15 cellular contexts compared by ENCODE assay signal in the genomic region with DNA sequence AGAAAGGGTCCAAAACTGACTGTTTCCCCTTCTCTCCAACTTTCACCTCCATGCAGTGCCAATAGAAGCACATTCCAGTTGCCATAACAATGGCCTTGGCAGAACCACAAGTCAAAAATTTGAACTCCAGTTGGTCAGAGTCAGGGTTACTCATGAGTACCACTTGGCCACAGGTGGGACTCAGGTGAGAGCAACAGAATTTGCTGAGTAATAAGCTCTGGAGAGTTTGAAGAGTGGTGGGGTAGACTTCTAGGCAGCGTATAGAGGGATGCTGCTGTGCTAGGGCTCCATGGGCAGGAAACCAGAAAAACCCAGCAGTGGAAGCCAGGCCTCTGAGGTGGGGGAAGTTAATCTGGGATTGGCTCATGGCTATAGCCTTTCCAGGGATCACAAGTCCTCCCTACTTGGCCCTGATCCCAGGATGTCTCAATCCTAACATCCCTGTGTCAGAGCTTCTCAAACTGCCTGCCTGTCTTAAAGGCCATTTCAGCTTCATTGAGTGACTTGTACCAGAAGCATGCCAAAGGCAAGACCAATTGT. TPM values are rescaled to one million over a fixed set of nuclear protein-coding genes. Genes with fewer than 3 reads are reported as not detected.
DNase-seq lines count a peak whose midpoint lies in the region; ATAC-seq, FAIRE-seq and TF ChIP-seq lines count a peak whose summit lies in the region.
"Had no signal": no experiment of that assay in that cellular context is flagged by ENCODE, and none has a peak within 500 bp of the region (broad histone marks: within the 10 kb centered on the region; RNA-seq: fewer than 3 reads in every experiment).

No MANE protein-coding gene starts in this region.

- H2AFZ ChIP-seq in PC-3 (ENCODE audit: low read length) = no peak overlapping the region

- H3K27me3 ChIP-seq in PC-3 (ENCODE audit: low read length) (no peaks in the 10 kb centered on the region), pancreas (no peaks in the 10 kb centered on the region)

- no peaks in the 10 kb centered on the region for H3K9me2 ChIP-seq in PC-3 (replicated peaks; ENCODE audit: low read length)

- no peak for ATAC-seq in PC-3
- ATAC-seq in pancreas = peak in 3 of 4 donors; percentile 36 to 73 (median 39)
- ATAC-seq in HG02840 (IDR thresholded peaks at IDR 0.05; ENCODE audit: low FRiP score, unreplicated experiment) = no peak
- ATAC-seq: activated CD8-positive, alpha-beta memory T cell treated with anti-CD3 and anti-CD28 coated beads, Interleukin-2, amount 10 ng/mL, durations not matched to agents 7 days and 5 days; T-cell had no signal

- H3K4me2 ChIP-seq in PC-3 (ENCODE audit: low read length) = no peak overlapping the region

- no peaks in the 10 kb centered on the region for H3K79me2 ChIP-seq in PC-3 (ENCODE audit: low read length)

- FAIRE-seq in pancreas (lab: Jason Lieb, UNC) = no peak

- DNase-seq in DMS79 (lab: John Stamatoyannopoulos, UW) (peak; percentile 79), PC-3 (peak; percentile 65), fibroblast of villous mesenchyme (ENCODE audit: low read depth) (peak; percentile 89), pancreas (no peak), NCI-H2107 (lab: John Stamatoyannopoulos, UW) (no peak)
- no peak for DNase-seq in stimulated activated naive CD4-positive, alpha-beta T cell (lab: John Stamatoyannopoulos, UW)
- no peak for DNase-seq in NK-92 treated with Interleukin-12 subunit alpha and Interleukin-12 subunit beta, amount 100 ng/mL, for 24 hours (lab: John Stamatoyannopoulos, UW)
- DNase-seq: activated CD8-positive, alpha-beta memory T cell treated with anti-CD3 and anti-CD28 coated beads, Interleukin-2, amount 10 ng/mL, durations not matched to agents 7 days and 5 days; Calu3; NCI-H2227 treated with DMSO at 0.1 percent for 48 hours; nephron progenitor cell; stimulated activated CD4-positive, alpha-beta T cell treated with anti-CD3 and anti-CD28 coated beads, Interleukin-4, amount 100 ng/mL, for 4 hours; T-cell; trophoblast cell had no signal

- H3K4me3 ChIP-seq in PC-3 (ENCODE audit: low read length) (no peak overlapping the region), fibroblast of villous mesenchyme (ENCODE audit: low read depth, low read length) (no peak overlapping the region), pancreas (no peak overlapping the region)

- CTCF ChIA-PET in PC-3 (lab: Charles Lee) = no interaction called here

- H3K4me1 ChIP-seq in PC-3 (ENCODE audit: insufficient read depth, low read length) = peaks cover 14% of the 10 kb centered on the region; the same call in 1 of the 2 replicates
- H3K4me1 ChIP-seq in pancreas = no peaks in the 10 kb centered on the region

- H3F3A ChIP-seq in PC-3 (ENCODE audit: low read length, unreplicated experiment) = no peaks in the 10 kb centered on the region

- no TSS peak for BruUV-seq in PC-3 (replicated peaks; lab: Mats Ljungman, UMichigan)

- H3K36me3 ChIP-seq in PC-3 (ENCODE audit: low read depth, low read length) (no peaks in the 10 kb centered on the region), pancreas (no peaks in the 10 kb centered on the region)

- 79 to 90% methylated on average over 1 of the region's 1 CpG for WGBS in pancreas, 2 donors

- POLR2A ChIA-PET in PC-3 (lab: Charles Lee; ENCODE audit: unreplicated experiment) = interaction anchor here (0.6 to 0.7 kb wide), 2 partner anchors 13 to 348 kb away, joined by 3 to 4 read pairs; no protein-coding TSS in a partner anchor

- no peaks in the 10 kb centered on the region for H4K20me1 ChIP-seq in PC-3 (ENCODE audit: low read length)

- TF ChIP-seq CTCF in PC-3 (conservative IDR thresholded peaks at IDR 0.05; ENCODE audit: low read depth, low read length) (no peak), fibroblast of villous mesenchyme (IDR thresholded peaks at IDR 0.05; ENCODE audit: insufficient read depth, low read depth, low read length) (no peak), pancreas (IDR thresholded peaks at IDR 0.05) (no peak)

- no peak overlapping the region for H3K9ac ChIP-seq in PC-3 (ENCODE audit: low read length)

- H3K9me3 ChIP-seq in PC-3 (ENCODE audit: low read length) (no peaks in the 10 kb centered on the region), pancreas (no peaks in the 10 kb centered on the region)

- H3K27ac ChIP-seq in PC-3 (ENCODE audit: low read length) = no peak overlapping the region
- no peak overlapping the region for H3K27ac ChIP-seq in pancreas

- intact Hi-C loops in PC-3 (cut with micrococcal nuclease) (no loop called here), pancreas (cut with DNase I) (no loop called here)

RNA-seq across cellular contexts. Expression of gene SNX18, which starts 30.2 kb away (rescaled TPM):
- total RNA-seq in PC-3 (2014; rRNA removed) (14.3 and 16.5 TPM in 2 replicates), fibroblast of villous mesenchyme (51.0 and 51.2 TPM in 2 replicates), pancreas (10 to 100 TPM; 10.2 to 20.0 (median 14.3) TPM)
- 1 to 10 TPM; 2.9 to 4.7 TPM for polyA plus RNA-seq in pancreas

Comparison
In these comparisons a context has a peak if more than half of its experiments do, and no peak if none do; other contexts are left out.
1. DNase-seq: peak in DMS79 (single experiment), PC-3 (single experiment) and fibroblast of villous mesenchyme (single experiment); none in pancreas (0 of 6), NCI-H2107 (single experiment), stimulated activated naive CD4-positive, alpha-beta T cell (0 of 6) and NK-92 treated with Interleukin-12 subunit alpha and Interleukin-12 subunit beta, amount 100 ng/mL, for 24 hours (single experiment).
2. ATAC-seq: peak in pancreas (3 of 4); none in PC-3 (single experiment) and HG02840 (single experiment).